ENCODE assay signal across 1 cellular context in the genomic region with DNA sequence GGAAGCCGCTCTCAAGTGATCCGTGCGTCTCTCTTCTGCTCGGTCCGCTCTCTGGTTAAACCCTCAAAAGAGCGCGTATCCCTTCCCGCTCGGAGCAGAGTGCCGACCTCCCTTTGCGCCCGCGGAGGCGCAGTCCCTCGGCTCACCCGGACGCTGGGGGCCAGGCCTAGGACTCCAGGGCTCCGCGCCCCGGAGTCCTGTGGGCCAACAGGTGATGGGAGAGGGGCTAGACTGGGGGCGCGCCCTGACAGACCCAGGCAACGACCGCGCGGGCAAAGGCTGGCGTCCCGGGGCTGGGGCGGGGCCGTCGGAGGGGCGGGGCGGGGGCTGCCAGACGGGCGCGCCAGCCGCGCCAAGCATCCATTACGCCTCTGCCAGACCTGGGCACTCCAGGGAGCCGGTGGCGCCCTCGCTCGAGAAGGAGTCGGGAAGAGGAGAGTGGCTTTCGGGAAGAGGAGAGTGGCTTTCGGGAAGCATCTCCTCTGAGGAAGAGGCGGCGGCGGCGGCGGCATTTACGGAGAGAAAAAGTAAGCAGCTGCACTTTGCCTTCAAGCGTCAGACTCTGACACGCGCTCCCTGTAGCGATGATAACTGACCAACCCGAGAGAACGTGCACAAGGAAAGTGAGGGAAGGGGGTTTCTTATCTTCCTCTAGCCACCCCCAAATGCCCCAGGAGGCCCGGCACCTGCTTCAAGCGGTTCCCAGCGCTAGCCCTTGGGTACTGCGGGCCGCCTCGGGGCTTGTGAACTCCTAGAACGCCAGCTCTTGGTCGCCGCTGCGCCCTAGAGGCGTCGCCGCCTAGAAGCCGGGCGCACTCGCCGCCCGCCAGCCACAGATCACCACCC.
TF ChIP-seq lines count a peak whose summit lies in the region.

No MANE protein-coding gene starts in this region.

TF ChIP-seq in GM12878, 131 proteins besides CTCF, POLR2A, EP300 and RAD21 (continued from another document):
- TF ChIP-seq SREBF2 (IDR thresholded peaks at IDR 0.05; ENCODE audit: low read length) = no peak
- no peak for TF ChIP-seq SMARCA5 (IDR thresholded peaks at IDR 0.05)
- no peak for TF ChIP-seq ZNF217 (IDR thresholded peaks at IDR 0.05)
- TF ChIP-seq, protein P1, sequence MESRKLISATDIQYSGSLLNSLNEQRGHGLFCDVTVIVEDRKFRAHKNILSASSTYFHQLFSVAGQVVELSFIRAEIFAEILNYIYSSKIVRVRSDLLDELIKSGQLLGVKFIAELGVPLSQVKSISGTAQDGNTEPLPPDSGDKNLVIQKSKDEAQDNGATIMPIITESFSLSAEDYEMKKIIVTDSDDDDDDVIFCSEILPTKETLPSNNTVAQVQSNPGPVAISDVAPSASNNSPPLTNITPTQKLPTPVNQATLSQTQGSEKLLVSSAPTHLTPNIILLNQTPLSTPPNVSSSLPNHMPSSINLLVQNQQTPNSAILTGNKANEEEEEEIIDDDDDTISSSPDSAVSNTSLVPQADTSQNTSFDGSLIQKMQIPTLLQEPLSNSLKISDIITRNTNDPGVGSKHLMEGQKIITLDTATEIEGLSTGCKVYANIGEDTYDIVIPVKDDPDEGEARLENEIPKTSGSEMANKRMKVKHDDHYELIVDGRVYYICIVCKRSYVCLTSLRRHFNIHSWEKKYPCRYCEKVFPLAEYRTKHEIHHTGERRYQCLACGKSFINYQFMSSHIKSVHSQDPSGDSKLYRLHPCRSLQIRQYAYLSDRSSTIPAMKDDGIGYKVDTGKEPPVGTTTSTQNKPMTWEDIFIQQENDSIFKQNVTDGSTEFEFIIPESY (IDR thresholded peaks at IDR 0.05) = no peak
